Comparison of ENCODE assay signal across 20 cellular contexts in genomic region chr15:27707216-27707710, GRCh38.
"Had no signal": no experiment of that assay in that cellular context is flagged by ENCODE, and none has a peak within 500 bp of the region (broad histone marks: within the 10 kb centered on the region; RNA-seq: fewer than 3 reads in every experiment).

No MANE protein-coding gene starts in this region.

- DNase-seq: activated B cell treated with CpG ODN at 0.5 μM for 24 hours; activated CD4-positive, alpha-beta T cell treated with anti-CD3 and anti-CD28 coated beads, Interleukin-2, amount 50 U/mL, for 1 hour; activated CD8-positive, alpha-beta T cell treated with anti-CD3 and anti-CD28 coated beads for 36 hours; activated naive CD4-positive, alpha-beta T cell; activated T-cell treated with anti-CD3 and anti-CD28 coated beads, Interleukin-2, amount 50 U/mL, for 48 hours; body of pancreas; dermis blood vessel endothelial cell; effector CD8-positive, alpha-beta T cell; kidney glomerular epithelial cell; left lung; lower lobe of right lung; mesenchymal stem cell; natural killer cell; right cardiac atrium; spleen; stimulated activated naive CD4-positive, alpha-beta T cell; tibial artery had no signal

- ATAC-seq: activated CD8-positive, alpha-beta T cell treated with anti-CD3 and anti-CD28 coated beads for 36 hours; activated naive CD4-positive, alpha-beta T cell treated with anti-CD3 and anti-CD28 coated beads, Interleukin-2, amount 50 U/mL, for 72 hours; body of pancreas; left lung; lower lobe of right lung; natural killer cell had no signal

- H3K4me3 ChIP-seq: body of pancreas, left lung, lower lobe of right lung, neural progenitor cell, spleen, suprapubic skin, tibial artery had no signal
